1 cellular context compared by ENCODE assay signal in genomic region chr10:81179324-81179723, GRCh38.
TF ChIP-seq lines count a peak whose summit lies in the region.

No MANE protein-coding gene starts in this region.

TF ChIP-seq in H1, 55 proteins besides CTCF, POLR2A, EP300 and RAD21 (continued from another document):
- no peak for TF ChIP-seq SAP30 (IDR thresholded peaks at IDR 0.05; ENCODE audit: insufficient read depth, insufficient replicate concordance, low read length)
TF ChIP-seq in H1: peak in this region for 0.
